ENCODE assay signal across 24 cellular contexts in the genomic region with DNA sequence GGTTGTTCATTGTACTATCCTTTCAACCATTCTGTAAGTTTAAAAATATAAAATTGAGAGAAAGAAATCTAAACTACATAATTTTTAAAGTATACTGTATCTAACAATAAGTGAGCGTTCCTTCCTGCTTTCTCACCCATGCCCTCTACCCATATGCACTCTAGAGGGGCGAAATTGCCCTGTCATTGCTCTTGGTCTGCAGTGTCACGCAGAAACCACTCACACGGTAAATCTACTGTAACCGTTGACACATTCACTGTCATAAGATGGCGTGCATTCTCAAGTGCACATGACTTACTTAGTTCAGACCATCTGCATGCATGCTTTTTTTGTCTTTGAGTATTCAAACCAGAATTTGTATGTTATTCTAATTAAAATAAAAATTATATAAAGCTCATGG. TPM values are rescaled to one million over a fixed set of nuclear protein-coding genes. Genes with fewer than 3 reads are reported as not detected.
DNase-seq lines count a peak whose midpoint lies in the region; ATAC-seq and TF ChIP-seq lines count a peak whose summit lies in the region.
"Had no signal": no experiment of that assay in that cellular context is flagged by ENCODE, and none has a peak within 500 bp of the region (broad histone marks: within the 10 kb centered on the region; RNA-seq: fewer than 3 reads in every experiment).

No MANE protein-coding gene starts in this region.

- H2BK120ac ChIP-seq in trophoblast cell (ENCODE audit: insufficient read depth, low read length, poor library complexity), result no peak overlapping the region

- H3K14ac ChIP-seq in trophoblast cell (ENCODE audit: low read length), result no peak overlapping the region

- H3K27me3 ChIP-seq in trophoblast cell (ENCODE audit: insufficient read depth, low read length), result no peaks in the 10 kb centered on the region
- H3K27me3 ChIP-seq: gastroesophageal sphincter, left lung, Peyer's patch, sigmoid colon, stomach had no signal

- H4K12ac ChIP-seq in trophoblast cell (ENCODE audit: low read depth, low read length), result no peak overlapping the region

- no peaks in the 10 kb centered on the region for H3K79me1 ChIP-seq in trophoblast cell (ENCODE audit: low read length)

- no peak for ATAC-seq in SK-N-SH treated with all-trans-retinoic acid at 6 μM for 48 hours
- ATAC-seq: activated CD8-positive, alpha-beta T cell treated with anti-CD3 and anti-CD28 coated beads, Interleukin-2, amount 10 ng/mL, durations not matched to agents 7 days and 5 days; activated T-cell treated with anti-CD3 and anti-CD28 coated beads, Interleukin-2, amount 50 U/mL, for 72 hours; gastroesophageal sphincter; left lung had no signal

- no peak overlapping the region for H3K9ac ChIP-seq in trophoblast cell (ENCODE audit: low read length)

- H3K18ac ChIP-seq in trophoblast cell (ENCODE audit: low read length), result no peak overlapping the region

- no peak overlapping the region for H3K4ac ChIP-seq in trophoblast cell (ENCODE audit: low read depth, low read length)

- no peak overlapping the region for H2AFZ ChIP-seq in trophoblast cell (ENCODE audit: insufficient read depth, low read length, poor library complexity)

- DNase-seq in NCI-H82 (lab: John Stamatoyannopoulos, UW) (peak; percentile 8), NCI-H82 treated with DMSO at 0.1 percent for 48 hours (lab: John Stamatoyannopoulos, UW; ENCODE audit: unreplicated experiment) (no peak), NCI-H128 (lab: John Stamatoyannopoulos, UW; ENCODE audit: unreplicated experiment) (peak; percentile 34), RPMI7951 (ENCODE audit: low read depth) (peak; percentile 23), trophoblast cell (peak; percentile 14 to 22), GM03348 (ENCODE audit: low spot score) (no peak), COLO829 (ENCODE audit: low spot score) (no peak)
- DNase-seq: ACHN; activated CD8-positive, alpha-beta T cell treated with anti-CD3 and anti-CD28 coated beads, Interleukin-2, amount 10 ng/mL, durations not matched to agents 7 days and 5 days; activated naive CD8-positive, alpha-beta T cell treated with anti-CD3 and anti-CD28 coated beads, Interleukin-2, amount 10 ng/mL, durations not matched to agents 7 days and 5 days; activated T-cell treated with anti-CD3 and anti-CD28 coated beads, Interleukin-2, amount 50 U/mL, for 72 hours; CD4-positive, alpha-beta memory T cell; EL; left lung; NCI-H1092; NCI-H226; occipital lobe; Peyer's patch; sigmoid colon; stomach; WERI-Rb-1 had no signal

- no peak overlapping the region for H2BK12ac ChIP-seq in trophoblast cell (ENCODE audit: low read length)

- no peaks in the 10 kb centered on the region for H3K36me3 ChIP-seq in trophoblast cell (ENCODE audit: control insufficient read depth in 1 of 2, insufficient read depth in 2 of 2, low read length in 2 of 2)
- H3K36me3 ChIP-seq: gastroesophageal sphincter, left lung, Peyer's patch, sigmoid colon, stomach, WERI-Rb-1 had no signal

- H3K4me1 ChIP-seq in trophoblast cell (ENCODE audit: control insufficient read depth in 1 of 2, insufficient read depth in 2 of 2, low read length in 2 of 2), result no peaks in the 10 kb centered on the region
- H3K4me1 ChIP-seq: gastroesophageal sphincter, left lung, Peyer's patch, sigmoid colon, stomach had no signal

- WGBS in trophoblast cell (ENCODE audit: extremely low coverage, insufficient coverage, insufficient read length), result no CpG with 5 or more reads among the region's 6 CpGs

- H4K91ac ChIP-seq in trophoblast cell (ENCODE audit: low read depth, low read length), result no peak overlapping the region

- no peak overlapping the region for H3K27ac ChIP-seq in trophoblast cell (ENCODE audit: low read depth, low read length)
- H3K27ac ChIP-seq: coronary artery, gastroesophageal sphincter, left lung, Peyer's patch, sigmoid colon, stomach, WERI-Rb-1 had no signal

- H2BK5ac ChIP-seq in trophoblast cell (ENCODE audit: low read depth, low read length, poor library complexity), result no peak overlapping the region

- no peak overlapping the region for H2AK5ac ChIP-seq in trophoblast cell (ENCODE audit: low read length)

- no peak overlapping the region for H3K4me2 ChIP-seq in trophoblast cell (ENCODE audit: low read length)

- H3K23ac ChIP-seq in trophoblast cell (ENCODE audit: low read length), result no peak overlapping the region

- H3K79me2 ChIP-seq in trophoblast cell (ENCODE audit: control insufficient read depth, insufficient read depth, low read length, poor library complexity), result no peaks in the 10 kb centered on the region

- H3K9me3 ChIP-seq in trophoblast cell (ENCODE audit: insufficient read depth, low read depth, low read length), result no peaks in the 10 kb centered on the region
- H3K9me3 ChIP-seq: gastroesophageal sphincter, left lung, Peyer's patch, sigmoid colon, stomach had no signal

- no peak overlapping the region for H4K8ac ChIP-seq in trophoblast cell (ENCODE audit: low read depth, low read length)

- no peak overlapping the region for H3K4me3 ChIP-seq in trophoblast cell (ENCODE audit: low read depth, low read length)
- H3K4me3 ChIP-seq: coronary artery, gastroesophageal sphincter, left lung, Peyer's patch, sigmoid colon, stomach had no signal

TF ChIP-seq in SK-N-SH treated with all-trans-retinoic acid at 6 μM for 48 hours, 23 proteins besides CTCF, POLR2A, EP300 and RAD21:
- TF ChIP-seq ZFP3 (CRISPR knock-in tag; IDR thresholded peaks at IDR 0.05) (no peak), ARNTL (CRISPR knock-in tag; IDR thresholded peaks at IDR 0.05; ENCODE audit: borderline replicate concordance, low read depth) (no peak), ZNF70 (CRISPR knock-in tag; IDR thresholded peaks at IDR 0.05) (no peak), ZFP30 (CRISPR knock-in tag; IDR thresholded peaks at IDR 0.05) (no peak)

RNA-seq across cellular contexts. Expression of a gene that starts 55.7 kb away (rescaled TPM):
- 10.1 and 21.5 TPM in 2 replicates for total RNA-seq in RPMI7951 (2014; rRNA removed; shearing (Covaris generic))
- polyA plus RNA-seq in trophoblast cell (2013), result 22.3 and 23.5 TPM in 2 replicates

Comparison
In these comparisons a context has a peak if more than half of its experiments do, and no peak if none do; other contexts are left out.
1. DNase-seq: peak in NCI-H82 (single experiment), NCI-H128 (single experiment), RPMI7951 (single experiment) and trophoblast cell (2 of 2); none in NCI-H82 treated with DMSO at 0.1 percent for 48 hours (single experiment), GM03348 (single experiment) and COLO829 (single experiment).